Comparison of ENCODE assay signal across 1 cellular context in genomic region chr12:52924764-52925716, GRCh38.
TF ChIP-seq lines count a peak whose summit lies in the region.

No MANE protein-coding gene starts in this region.

TF ChIP-seq in GM23338, 12 proteins besides CTCF, POLR2A, EP300 and RAD21 (continued from another document):
- TF ChIP-seq REST (IDR thresholded peaks at IDR 0.05; ENCODE audit: unreplicated experiment) = no peak
TF ChIP-seq in GM23338: peak in this region for 0.
